ENCODE assay signal across 22 cellular contexts in the genomic region with DNA sequence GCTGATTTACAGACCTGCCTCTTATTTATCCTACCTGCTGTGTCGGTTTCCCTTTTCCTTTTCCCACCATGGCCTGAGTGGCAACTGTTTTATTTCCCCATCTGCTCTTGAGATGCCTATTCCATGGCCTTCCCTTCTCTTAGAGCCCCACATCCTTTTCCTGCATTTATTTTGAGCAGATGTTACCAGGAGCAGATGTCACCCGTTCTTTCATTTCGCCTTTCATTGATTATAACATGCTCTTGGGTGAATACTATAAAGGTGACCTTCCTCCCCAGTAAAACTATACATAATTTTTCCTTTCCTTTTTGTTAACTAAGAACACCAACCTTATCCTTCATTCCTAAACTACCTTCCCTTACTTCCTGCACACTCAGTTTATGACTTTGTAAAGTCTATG.
"Had no signal": no experiment of that assay in that cellular context is flagged by ENCODE, and none has a peak within 500 bp of the region (broad histone marks: within the 10 kb centered on the region; RNA-seq: fewer than 3 reads in every experiment).

No MANE protein-coding gene starts in this region.

- H3K4me3 ChIP-seq: dorsolateral prefrontal cortex, hepatocyte, lung, pancreas, smooth muscle cell, testis, tibial nerve, upper lobe of right lung, vagina had no signal

- H3K4me1 ChIP-seq: testis, vagina had no signal

- H3K79me2 ChIP-seq: hepatocyte had no signal

- H3K9me3 ChIP-seq: pancreas, testis, tibial nerve, upper lobe of right lung, vagina had no signal

- H3K36me3 ChIP-seq: pancreas, tibial nerve, upper lobe of right lung, vagina had no signal

- ATAC-seq: left cardiac atrium; left ventricle myocardium superior; right cardiac atrium; stimulated activated effector memory CD8-positive, alpha-beta T cell treated with anti-CD3 and anti-CD28 coated beads, Interleukin-12 subunit alpha, Interleukin-12 subunit beta, amount 100 ng/mL, for 72 hours; stimulated activated naive CD8-positive, alpha-beta T cell treated with anti-CD3 and anti-CD28 coated beads, Interleukin-15, amount 100 ng/mL, for 72 hours; upper lobe of right lung had no signal

- H3K4me2 ChIP-seq: hepatocyte, smooth muscle cell had no signal

- H2AFZ ChIP-seq: hepatocyte had no signal

- DNase-seq: dorsolateral prefrontal cortex; effector CD8-positive, alpha-beta T cell; foreskin melanocyte; head of caudate nucleus; kidney; left cardiac atrium; left ventricle myocardium superior; mesenchymal stem cell; naive B cell; occipital lobe; pancreas; right cardiac atrium; stimulated activated CD4-positive, alpha-beta T cell treated with anti-CD3 and anti-CD28 coated beads, Interleukin-2, amount 100 ng/mL, for 48 hours; stimulated activated naive CD8-positive, alpha-beta T cell treated with anti-CD3 and anti-CD28 coated beads, Interleukin-15, amount 100 ng/mL, for 72 hours; testis; upper lobe of right lung had no signal

- H3K27ac ChIP-seq: dorsolateral prefrontal cortex, hepatocyte, pancreas, testis, tibial nerve, upper lobe of right lung, vagina had no signal

- H3K27me3 ChIP-seq: hepatocyte, testis, tibial nerve, upper lobe of right lung, vagina had no signal
